8 cellular contexts compared by ENCODE assay signal in the genomic region with DNA sequence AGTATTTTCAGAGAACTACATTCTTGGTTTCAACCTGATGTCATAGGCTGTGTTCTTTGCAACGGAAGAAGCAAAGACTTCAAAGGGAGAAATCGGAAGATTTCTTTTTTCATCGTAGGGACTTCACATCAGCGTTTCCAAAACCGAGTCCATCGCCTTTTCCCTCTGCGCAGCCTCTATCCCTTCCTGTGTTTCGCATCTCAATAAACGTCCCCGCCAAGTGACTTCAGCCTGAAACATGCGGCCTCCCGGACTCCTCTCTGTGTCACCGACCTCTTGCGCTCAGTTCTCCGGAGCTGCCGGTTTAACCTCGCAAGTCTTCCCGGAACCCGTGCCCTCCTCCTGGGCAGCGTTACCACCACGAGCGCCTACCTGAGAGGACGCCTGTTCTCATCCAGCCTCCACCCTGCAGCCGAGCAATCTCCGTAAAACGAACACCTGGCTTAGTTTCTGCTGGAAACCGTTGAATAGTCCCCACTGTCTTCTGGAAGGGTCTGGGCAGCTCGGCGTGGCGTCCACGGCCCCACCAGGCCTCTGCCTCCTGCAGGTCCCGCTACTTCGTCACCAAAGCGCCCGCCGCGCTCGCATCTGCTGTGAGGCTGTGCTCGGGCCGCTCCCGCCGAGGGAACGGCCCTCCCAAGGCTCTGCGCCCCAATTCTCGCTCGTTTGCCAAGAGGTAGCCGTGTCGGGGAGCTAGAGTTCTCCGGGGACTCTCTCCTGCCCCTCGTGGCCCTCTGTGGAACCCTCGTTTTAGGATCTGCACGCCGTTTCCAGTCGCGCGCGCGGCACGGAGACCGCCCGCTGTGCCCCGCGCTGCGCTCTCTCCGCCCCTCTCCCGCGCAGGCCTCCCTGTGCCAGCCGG. TPM values are rescaled to one million over a fixed set of nuclear protein-coding genes. Genes with fewer than 3 reads are reported as not detected.
DNase-seq lines count a peak whose midpoint lies in the region; ATAC-seq and TF ChIP-seq lines count a peak whose summit lies in the region.

A gene with protein sequence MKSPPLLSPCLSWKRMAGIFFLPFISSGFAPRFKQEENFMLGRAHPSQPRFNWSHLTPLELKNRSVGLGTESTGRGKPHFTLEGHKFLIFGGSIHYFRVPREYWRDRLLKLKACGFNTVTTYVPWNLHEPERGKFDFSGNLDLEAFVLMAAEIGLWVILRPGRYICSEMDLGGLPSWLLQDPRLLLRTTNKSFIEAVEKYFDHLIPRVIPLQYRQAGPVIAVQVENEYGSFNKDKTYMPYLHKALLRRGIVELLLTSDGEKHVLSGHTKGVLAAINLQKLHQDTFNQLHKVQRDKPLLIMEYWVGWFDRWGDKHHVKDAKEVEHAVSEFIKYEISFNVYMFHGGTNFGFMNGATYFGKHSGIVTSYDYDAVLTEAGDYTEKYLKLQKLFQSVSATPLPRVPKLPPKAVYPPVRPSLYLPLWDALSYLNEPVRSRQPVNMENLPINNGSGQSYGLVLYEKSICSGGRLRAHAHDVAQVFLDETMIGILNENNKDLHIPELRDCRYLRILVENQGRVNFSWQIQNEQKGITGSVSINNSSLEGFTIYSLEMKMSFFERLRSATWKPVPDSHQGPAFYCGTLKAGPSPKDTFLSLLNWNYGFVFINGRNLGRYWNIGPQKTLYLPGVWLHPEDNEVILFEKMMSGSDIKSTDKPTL (plus strand): TSS at position 846 of the 862 bp plus-strand sequence. CDS start 362 bp downstream, outside the sequence.

- H3K9ac ChIP-seq in colonic mucosa (ENCODE audit: low read depth in 2 of 2, low read length in 2 of 2) = peak within 1 kb of the TSS in 1 of 2 donors; percentile 35
- no peak within 1 kb of the TSS for H3K9ac ChIP-seq in Karpas-422 (ENCODE audit: low read length)

- H3K4me1 ChIP-seq in colonic mucosa (no peaks in the 10 kb centered on the region), lung (ENCODE audit: control insufficient read depth in 2 of 2, insufficient read depth in 2 of 2, low read length in 2 of 2) (peaks cover 0 to 15% of the 10 kb centered on the region in 2 donors), Karpas-422 (ENCODE audit: low read length) (no peaks in the 10 kb centered on the region)

- no peaks in the 10 kb centered on the region for H3K9me2 ChIP-seq in Karpas-422 (replicated peaks; ENCODE audit: insufficient read depth, low read length)

- H3K4me3 ChIP-seq in colonic mucosa (peak within 1 kb of the TSS; percentile 24), lung (no peak within 1 kb of the TSS), Karpas-422 (ENCODE audit: low read length) (no peak within 1 kb of the TSS)

- H3K9me3 ChIP-seq in colonic mucosa = no peaks in the 10 kb centered on the region
- H3K9me3 ChIP-seq in lung (ENCODE audit: control insufficient read depth in 2 of 2, insufficient read depth in 1 of 2, low read length in 1 of 2) = peaks cover 4 to 6% of the 10 kb centered on the region in 2 donors
- H3K9me3 ChIP-seq in Karpas-422 (ENCODE audit: low read length) = no peaks in the 10 kb centered on the region

- DNase-seq in HPDE6-E6E7 (ENCODE audit: extremely low spot score) (peak; percentile 38), colonic mucosa (no peak), lung (ENCODE audit: low spot score) (no peak), Karpas-422 (no peak)
- DNase-seq in activated CD4-positive, alpha-beta T cell treated with anti-CD3 and anti-CD28 coated beads for 36 hours = peak; percentile 89
- DNase-seq in stimulated activated CD8-positive, alpha-beta memory T cell treated with anti-CD3 and anti-CD28 coated beads, Interleukin-12 subunit alpha, Interleukin-12 subunit beta, amount 100 ng/mL, for 1 hour (ENCODE audit: low read depth) = peak; percentile 68

- H3K27ac Mint-ChIP-seq in activated CD4-positive, alpha-beta T cell treated with anti-CD3 and anti-CD28 coated beads for 36 hours = peak within 1 kb of the TSS; percentile 96

- peaks cover 40% of the 10 kb centered on the region for H3K4me1 Mint-ChIP-seq in activated CD4-positive, alpha-beta T cell treated with anti-CD3 and anti-CD28 coated beads for 36 hours

- no peaks in the 10 kb centered on the region for H3K79me2 ChIP-seq in Karpas-422 (ENCODE audit: low read length)

- H3K27me3 Mint-ChIP-seq in activated CD4-positive, alpha-beta T cell treated with anti-CD3 and anti-CD28 coated beads for 36 hours = peaks cover 3% of the 10 kb centered on the region

- no peak within 1 kb of the TSS for H2AFZ ChIP-seq in Karpas-422 (ENCODE audit: low read length)

- H3K27ac ChIP-seq in 22Rv1 (no peak within 1 kb of the TSS), colonic mucosa (no peak within 1 kb of the TSS), lung (ENCODE audit: low read depth in 1 of 2, low read length in 1 of 2) (no peak within 1 kb of the TSS), Karpas-422 (ENCODE audit: low read length) (no peak within 1 kb of the TSS)

- peak within 1 kb of the TSS; percentile 96 for H3K4me3 Mint-ChIP-seq in activated CD4-positive, alpha-beta T cell treated with anti-CD3 and anti-CD28 coated beads for 36 hours

- H3K36me3 ChIP-seq in colonic mucosa = no peaks in the 10 kb centered on the region
- no peaks in the 10 kb centered on the region for H3K36me3 ChIP-seq in lung (ENCODE audit: control insufficient read depth in 2 of 2, insufficient read depth in 2 of 2, low read length in 2 of 2)
- H3K36me3 ChIP-seq in Karpas-422 (ENCODE audit: insufficient read depth, low read length) = no peaks in the 10 kb centered on the region

- H3K4me2 ChIP-seq in Karpas-422 (ENCODE audit: low read depth, low read length, poor library complexity, severe bottlenecking) = no peak within 1 kb of the TSS

- POLR2A ChIA-PET in activated CD4-positive, alpha-beta T cell treated with anti-CD3 and anti-CD28 coated beads for 36 hours (lab: Charles Lee) = interaction anchor here (0.6 to 1.2 kb wide), 7 partner anchors 12 to 81 kb away, joined by 3 to 7 read pairs (median 3); partner anchors contain the start of genes ACAD8, THYN1 and VPS26B

- ATAC-seq in GM18867 (IDR thresholded peaks at IDR 0.05; ENCODE audit: unreplicated experiment) (peak; percentile 86), lung (ENCODE audit: insufficient read depth, low FRiP score) (peak; percentile 65)
- ATAC-seq in activated CD4-positive, alpha-beta T cell treated with anti-CD3 and anti-CD28 coated beads for 36 hours = peak; percentile 80

- CTCF ChIA-PET in activated CD4-positive, alpha-beta T cell treated with anti-CD3 and anti-CD28 coated beads for 36 hours (lab: Charles Lee) = interaction anchor here (0.6 to 4.7 kb wide), 14 partner anchors 9 to 332 kb away, joined by 3 to 33 read pairs (median 5); partner anchors contain the start of genes ACAD8, NCAPD3 and THYN1

- TF ChIP-seq CTCF in 22Rv1 (IDR thresholded peaks at IDR 0.05) = peak; percentile 24
- TF ChIP-seq CTCF in colonic mucosa (IDR thresholded peaks at IDR 0.05) = no peak
- no peak for TF ChIP-seq CTCF in lung (IDR thresholded peaks at IDR 0.05; ENCODE audit: control extremely low read depth, extremely low read depth)

- 2% methylated on average over 67 to 68 of the region's 68 CpGs for WGBS in lung, 2 donors

- H3K27me3 ChIP-seq in colonic mucosa = peaks cover 58% of the 10 kb centered on the region
- H3K27me3 ChIP-seq in lung (ENCODE audit: control insufficient read depth, insufficient read depth) = peaks cover 3% of the 10 kb centered on the region
- no peaks in the 10 kb centered on the region for H3K27me3 ChIP-seq in Karpas-422 (ENCODE audit: low read length)

- H3K36me3 Mint-ChIP-seq in activated CD4-positive, alpha-beta T cell treated with anti-CD3 and anti-CD28 coated beads for 36 hours (ENCODE audit: low read depth) = peaks cover 15% of the 10 kb centered on the region

- intact Hi-C loops in activated CD4-positive, alpha-beta T cell treated with anti-CD3 and anti-CD28 coated beads for 36 hours (cut with DNase I, micrococcal nuclease) = loop anchor here (1.0 to 5.0 kb wide), 5 partner anchors 22 to 328 kb away; partner anchors contain the start of genes ACAD8 (in 2 of the 2), GLB1L2 (in 2 of the 2), THYN1 (in 2 of the 2) and VPS26B (in 1 of the 2)
- intact Hi-C loops in colonic mucosa (cut with DNase I) = no loop called here

- H3K9me3 Mint-ChIP-seq in activated CD4-positive, alpha-beta T cell treated with anti-CD3 and anti-CD28 coated beads for 36 hours (ENCODE audit: low read depth) = no peaks in the 10 kb centered on the region

- H4K20me1 ChIP-seq in Karpas-422 (ENCODE audit: insufficient read depth, low read depth, low read length) = no peaks in the 10 kb centered on the region

RNA-seq across cellular contexts. Expression of the gene that starts here (rescaled TPM):
- total RNA-seq in activated CD4-positive, alpha-beta T cell treated with anti-CD3 and anti-CD28 coated beads for 36 hours = 10 to 100 TPM; 11.7 to 12.2 TPM
- total RNA-seq in colonic mucosa = under 1 TPM in 1 of 2 donors, not detected in 1; 0.15 TPM
- under 1 TPM in 1 of 2 donors, not detected in 1; 0.18 TPM for total RNA-seq in lung
- under 1 TPM; 0.06 to 0.29 TPM for polyA plus RNA-seq in lung
- not detected in 2 replicates for total RNA-seq in Karpas-422 (2014; rRNA removed; shearing (Covaris generic); ENCODE audit: low replicate concordance)

Comparison
In these comparisons a context has a peak if more than half of its experiments do, and no peak if none do; other contexts are left out.
1. RNA of the gene that starts here (total RNA-seq): 11.7 to 12.2 TPM in activated CD4-positive, alpha-beta T cell treated with anti-CD3 and anti-CD28 coated beads for 36 hours; 0.18 TPM in lung, 0.15 TPM in colonic mucosa and not detected in Karpas-422; every median in the first group is over 10 times any median in the second.
2. Peak in ATAC-seq in lung; RNA of the gene not detected or under 1 TPM.
3. DNase-seq: peak in HPDE6-E6E7 (single experiment), activated CD4-positive, alpha-beta T cell treated with anti-CD3 and anti-CD28 coated beads for 36 hours (single experiment) and stimulated activated CD8-positive, alpha-beta memory T cell treated with anti-CD3 and anti-CD28 coated beads, Interleukin-12 subunit alpha, Interleukin-12 subunit beta, amount 100 ng/mL, for 1 hour (single experiment); none in colonic mucosa (single experiment), lung (single experiment) and Karpas-422 (single experiment).
4. Peak in every context shown above with its lines, with median percentiles within 50 percentile points of each other: ATAC-seq.